Comparison of ENCODE assay signal across 29 cellular contexts in genomic region chr4:148530114-148530513, GRCh38.
"Had no signal": no experiment of that assay in that cellular context is flagged by ENCODE, and none has a peak within 500 bp of the region (broad histone marks: within the 10 kb centered on the region; RNA-seq: fewer than 3 reads in every experiment).

No MANE protein-coding gene starts in this region.

- H3K4me1 ChIP-seq: adrenal gland, breast epithelium had no signal

- H3K27ac ChIP-seq: adrenal gland, breast epithelium, KMS-11, WERI-Rb-1 had no signal

- H3K9me3 ChIP-seq: adrenal gland, MG63 had no signal

- H3K27me3 ChIP-seq: adrenal gland, breast epithelium, MG63 had no signal

- DNase-seq: activated CD4-positive, alpha-beta T cell treated with anti-CD3 and anti-CD28 coated beads for 4 hours; activated CD8-positive, alpha-beta memory T cell treated with anti-CD3 and anti-CD28 coated beads, Interleukin-2, amount 50 U/mL, for 4 hours; activated CD8-positive, alpha-beta T cell treated with anti-CD3 and anti-CD28 coated beads for 36 hours; activated naive CD4-positive, alpha-beta T cell treated with anti-CD3 and anti-CD28 coated beads, Interleukin-2, amount 50 U/mL, for 16 hours; activated naive CD8-positive, alpha-beta T cell treated with anti-CD3 and anti-CD28 coated beads, Interleukin-2, amount 10 ng/mL, durations not matched to agents 7 days and 5 days; activated T-cell treated with anti-CD3 and anti-CD28 coated beads, Interleukin-2, amount 50 U/mL, for 1 hour; adrenal gland; aorta; MG63; MV-4-11; NCI-H1092 treated with DMSO at 0.1 percent for 48 hours; NCI-H1417 treated with DMSO at 0.1 percent for 48 hours; NCI-H1694; NCI-H2029; NCI-H2107; NCI-H2171 treated with DMSO at 0.1 percent for 48 hours; NCI-H226; NCI-H69; NK-92 treated with Interleukin-12 subunit alpha and Interleukin-12 subunit beta, amount 100 ng/mL, for 24 hours; OCI-M1; RPMI8226; SK-N-SH; T-helper 1 cell; WERI-Rb-1 had no signal

- H3K36me3 ChIP-seq: adrenal gland, breast epithelium, MG63, WERI-Rb-1 had no signal

- H3K4me3 ChIP-seq: adrenal gland, breast epithelium, MG63 had no signal

- ATAC-seq: activated CD4-positive, CD25-positive, alpha-beta regulatory T cell treated with anti-CD3 and anti-CD28 coated beads, Interleukin-2, amount 50 U/mL, for 24 hours; activated CD8-positive, alpha-beta T cell treated with anti-CD3 and anti-CD28 coated beads for 36 hours; Panc1; Right ventricle myocardium inferior had no signal

- H3K4me2 ChIP-seq: KMS-11, SK-N-SH had no signal

- H3K9ac ChIP-seq: KMS-11, SK-N-SH had no signal

- H3K9me2 ChIP-seq: SK-N-SH had no signal
